17 cellular contexts compared by ENCODE assay signal in the genomic region with DNA sequence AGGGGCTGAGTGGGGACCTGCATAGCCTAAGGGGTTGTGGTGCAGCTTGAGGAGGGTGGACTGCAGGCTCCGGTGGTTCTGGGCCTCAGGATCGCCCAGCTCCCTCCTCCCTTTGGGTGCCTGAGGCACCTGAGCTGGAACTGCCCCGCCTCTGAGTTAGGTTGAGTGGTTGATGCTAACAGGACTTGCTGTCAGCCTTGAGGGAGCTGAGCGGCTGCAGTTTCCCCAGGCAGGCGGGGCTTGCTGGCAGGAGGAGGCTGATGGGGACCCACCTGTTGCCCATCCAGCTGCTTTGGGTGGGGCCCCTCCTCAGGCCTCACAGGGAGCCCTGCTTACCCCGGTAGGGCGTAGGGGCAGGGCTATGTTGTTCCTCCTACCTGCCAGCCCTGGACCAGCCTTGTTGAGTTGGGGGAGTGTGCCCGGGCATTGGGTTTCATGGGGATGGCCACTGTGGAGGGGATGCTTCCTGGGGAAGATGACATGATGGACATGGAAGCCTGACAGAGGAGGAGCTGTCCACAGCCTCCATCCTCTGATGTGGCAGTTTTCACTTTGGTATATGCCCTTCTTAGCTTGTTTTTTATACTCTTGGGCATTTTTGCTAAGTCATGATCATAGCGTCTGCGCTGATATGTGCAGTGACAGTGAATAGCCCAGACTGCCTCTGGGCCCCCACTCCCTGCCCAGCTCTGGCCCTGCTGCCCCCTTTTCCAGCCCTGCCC. TPM values are rescaled to one million over a fixed set of nuclear protein-coding genes. Genes with fewer than 3 reads are reported as not detected.
DNase-seq lines count a peak whose midpoint lies in the region; ATAC-seq and TF ChIP-seq lines count a peak whose summit lies in the region.
"Had no signal": no experiment of that assay in that cellular context is flagged by ENCODE, and none has a peak within 500 bp of the region (broad histone marks: within the 10 kb centered on the region; RNA-seq: fewer than 3 reads in every experiment).

No MANE protein-coding gene starts in this region.

- H3K9ac ChIP-seq in OCI-LY1 (ENCODE audit: low read length) (no peak overlapping the region; the same call in 1 of the 2 replicates), trophoblast cell (ENCODE audit: low read length) (no peak overlapping the region)

- no CpG with 5 or more reads among the region's 10 CpGs for WGBS in trophoblast cell (ENCODE audit: extremely low coverage, insufficient coverage, insufficient read length)

- H3K18ac ChIP-seq in trophoblast cell (ENCODE audit: low read length): no peak overlapping the region

- H2AFZ ChIP-seq in OCI-LY1 (ENCODE audit: low read length): no peak overlapping the region
- H2AFZ ChIP-seq in trophoblast cell (ENCODE audit: insufficient read depth, low read length, poor library complexity): no peak overlapping the region

- H3K4ac ChIP-seq in trophoblast cell (ENCODE audit: low read depth, low read length): no peak overlapping the region

- H3K4me1 ChIP-seq in OCI-LY1 (ENCODE audit: insufficient read depth, low read length, severe bottlenecking) (peaks cover 15% of the 10 kb centered on the region), left ventricle myocardium inferior (peaks cover 94% of the 10 kb centered on the region), trophoblast cell (ENCODE audit: control insufficient read depth in 1 of 2, insufficient read depth in 2 of 2, low read length in 2 of 2) (peaks cover 18 to 19% of the 10 kb centered on the region in 2 experiments)

- no peak overlapping the region for H3K4me3 ChIP-seq in OCI-LY1 (ENCODE audit: low read depth, low read length, poor library complexity, severe bottlenecking)
- H3K4me3 ChIP-seq in left ventricle myocardium inferior: no peak overlapping the region
- no peak overlapping the region for H3K4me3 ChIP-seq in trophoblast cell (ENCODE audit: low read depth, low read length)
- H3K4me3 ChIP-seq in MG63: no peak overlapping the region

- no peak overlapping the region for H2BK5ac ChIP-seq in trophoblast cell (ENCODE audit: low read depth, low read length, poor library complexity)

- H3K9me2 ChIP-seq in OCI-LY1 (ENCODE audit: low read depth, low read length): no peaks in the 10 kb centered on the region

- no peaks in the 10 kb centered on the region for H3K79me2 ChIP-seq in OCI-LY1 (ENCODE audit: insufficient read depth, low read length)
- H3K79me2 ChIP-seq in trophoblast cell (ENCODE audit: control insufficient read depth, insufficient read depth, low read length, poor library complexity): no peaks in the 10 kb centered on the region

- no peak for TF ChIP-seq CTCF in OCI-LY1 (IDR thresholded peaks at IDR 0.05; ENCODE audit: low read length)
- TF ChIP-seq CTCF in left ventricle myocardium inferior (IDR thresholded peaks at IDR 0.05; ENCODE audit: borderline replicate concordance): no peak

- H3K4me2 ChIP-seq in OCI-LY1 (ENCODE audit: low read length) (peak overlapping the region; percentile 2; the same call in 1 of the 2 replicates), trophoblast cell (ENCODE audit: low read length) (no peak overlapping the region)

- intact Hi-C loops in left ventricle myocardium inferior (cut with micrococcal nuclease): no loop called here

- DNase-seq in DMS153 treated with DMSO at 0.1 percent for 48 hours (lab: John Stamatoyannopoulos, UW; ENCODE audit: unreplicated experiment): peak; percentile 31
- DNase-seq in left ventricle myocardium inferior: no peak
- peak; percentile 18 to 35 for DNase-seq in trophoblast cell
- DNase-seq in central memory CD4-positive, alpha-beta T cell: no peak
- DNase-seq in MG63: no peak
- DNase-seq in activated naive CD4-positive, alpha-beta T cell (lab: John Stamatoyannopoulos, UW): no peak
- DNase-seq: activated naive CD4-positive, alpha-beta T cell treated with anti-CD3 and anti-CD28 coated beads, Interleukin-2, amount 10 ng/mL, durations not matched to agents 7 days and 5 days; activated T-cell treated with anti-CD3 and anti-CD28 coated beads for 4 hours; NCI-H1694; NCI-H524; stimulated activated naive CD4-positive, alpha-beta T cell had no signal

- H3K27me3 ChIP-seq in OCI-LY1 (ENCODE audit: insufficient read depth, low read length): no peaks in the 10 kb centered on the region
- H3K27me3 ChIP-seq in left ventricle myocardium inferior (ENCODE audit: low read depth): no peaks in the 10 kb centered on the region
- H3K27me3 ChIP-seq in trophoblast cell (ENCODE audit: insufficient read depth, low read length): no peaks in the 10 kb centered on the region
- H3K27me3 ChIP-seq in MG63: no peaks in the 10 kb centered on the region

- no peak overlapping the region for H2BK120ac ChIP-seq in trophoblast cell (ENCODE audit: insufficient read depth, low read length, poor library complexity)

- H3F3A ChIP-seq in OCI-LY1 (ENCODE audit: insufficient read depth, low read length): no peaks in the 10 kb centered on the region

- H3K27ac ChIP-seq in OCI-LY1 (ENCODE audit: low read depth, low read length, poor library complexity, severe bottlenecking): no peak overlapping the region
- peak overlapping the region; percentile 94 for H3K27ac ChIP-seq in left ventricle myocardium inferior (replicated peaks)
- H3K27ac ChIP-seq in trophoblast cell (ENCODE audit: low read depth, low read length): no peak overlapping the region

- peak overlapping the region; percentile 2 for H4K91ac ChIP-seq in trophoblast cell (ENCODE audit: low read depth, low read length)

- no peak overlapping the region for H3K14ac ChIP-seq in trophoblast cell (ENCODE audit: low read length)

- H4K12ac ChIP-seq in trophoblast cell (ENCODE audit: low read depth, low read length): no peak overlapping the region

- no peak overlapping the region for H2AK5ac ChIP-seq in trophoblast cell (ENCODE audit: low read length)

- H3K23ac ChIP-seq in trophoblast cell (ENCODE audit: low read length): no peak overlapping the region

- no peaks in the 10 kb centered on the region for H3K36me3 ChIP-seq in OCI-LY1 (ENCODE audit: insufficient read depth, low read length)
- H3K36me3 ChIP-seq in left ventricle myocardium inferior: no peaks in the 10 kb centered on the region
- H3K36me3 ChIP-seq in trophoblast cell (ENCODE audit: control insufficient read depth in 1 of 2, insufficient read depth in 2 of 2, low read length in 2 of 2): no peaks in the 10 kb centered on the region
- no peaks in the 10 kb centered on the region for H3K36me3 ChIP-seq in MG63

- H4K8ac ChIP-seq in trophoblast cell (ENCODE audit: low read depth, low read length): no peak overlapping the region

- no peak overlapping the region for H2BK12ac ChIP-seq in trophoblast cell (ENCODE audit: low read length)

- no peak for ATAC-seq in HG03135 (IDR thresholded peaks at IDR 0.05; ENCODE audit: unreplicated experiment)
- ATAC-seq: esophagus mucosa, left lobe of liver had no signal

- H4K20me1 ChIP-seq in OCI-LY1 (ENCODE audit: insufficient read depth, low read length): no peaks in the 10 kb centered on the region

- peaks cover 6% of the 10 kb centered on the region for H3K79me1 ChIP-seq in trophoblast cell (ENCODE audit: low read length)

- H3K9me3 ChIP-seq in OCI-LY1 (ENCODE audit: low read length) (no peaks in the 10 kb centered on the region), left ventricle myocardium inferior (replicated peaks) (no peaks in the 10 kb centered on the region), trophoblast cell (ENCODE audit: insufficient read depth, low read depth, low read length) (peaks cover 3% of the 10 kb centered on the region), MG63 (no peaks in the 10 kb centered on the region)

RNA-seq across cellular contexts. Expression of a gene that starts 14.3 kb away (rescaled TPM):
- 218 TPM for total RNA-seq in left ventricle myocardium inferior
- 59.1 and 59.5 TPM in 2 replicates for polyA plus RNA-seq in trophoblast cell (2013)
- 0.17 and 1.1 TPM in 2 replicates for total RNA-seq in MG63 (2014; rRNA removed; shearing (Covaris generic); ENCODE audit: low replicate concordance)
- total RNA-seq: HT1080, myocyte had no signal

Comparison
In these comparisons a context has a peak if more than half of its experiments do, and no peak if none do; other contexts are left out.
1. DNase-seq: peak in DMS153 treated with DMSO at 0.1 percent for 48 hours (single experiment) and trophoblast cell (2 of 2); none in left ventricle myocardium inferior (single experiment), central memory CD4-positive, alpha-beta T cell (single experiment), MG63 (single experiment) and activated naive CD4-positive, alpha-beta T cell (0 of 4).
2. RNA of a gene that starts 14.3 kb away (total RNA-seq): 218 TPM in left ventricle myocardium inferior (single experiment); 0.17 to 1.1 TPM in MG63; every median in the first group is over 100 times any median in the second.